Comparison of ENCODE assay signal across 14 cellular contexts in genomic region chrX:39643533-39643932, GRCh38.
DNase-seq lines count a peak whose midpoint lies in the region; ATAC-seq lines count a peak whose summit lies in the region.
"Had no signal": no experiment of that assay in that cellular context is flagged by ENCODE, and none has a peak within 500 bp of the region (broad histone marks: within the 10 kb centered on the region; RNA-seq: fewer than 3 reads in every experiment).

No MANE protein-coding gene starts in this region.

- H3K4me3 Mint-ChIP-seq in activated naive CD8-positive, alpha-beta T cell treated with anti-CD3 and anti-CD28 coated beads, Interleukin-2, amount 50 U/mL, for 24 hours: no peak overlapping the region
- no peak overlapping the region for H3K4me3 Mint-ChIP-seq in activated naive CD8-positive, alpha-beta T cell treated with anti-CD3 and anti-CD28 coated beads for 36 hours
- H3K4me3 Mint-ChIP-seq in activated T-helper 17 cell treated with anti-CD3 and anti-CD28 coated beads, Interleukin-2, amount 50 U/mL, for 72 hours: no peak overlapping the region
- H3K4me3 Mint-ChIP-seq in stimulated activated effector memory CD8-positive, alpha-beta T cell treated with anti-CD3 and anti-CD28 coated beads, Interleukin-12 subunit alpha, Interleukin-12 subunit beta, amount 100 ng/mL, for 72 hours: no peak overlapping the region
- H3K4me3 Mint-ChIP-seq: CD4-positive, alpha-beta memory T cell; IgD-negative memory B cell had no signal

- H3K36me3 Mint-ChIP-seq in activated naive CD8-positive, alpha-beta T cell treated with anti-CD3 and anti-CD28 coated beads, Interleukin-2, amount 50 U/mL, for 24 hours (ENCODE audit: low read depth): no peaks in the 10 kb centered on the region
- peaks cover 1% of the 10 kb centered on the region for H3K36me3 Mint-ChIP-seq in activated naive CD8-positive, alpha-beta T cell treated with anti-CD3 and anti-CD28 coated beads for 36 hours
- H3K36me3 Mint-ChIP-seq in activated T-helper 17 cell treated with anti-CD3 and anti-CD28 coated beads, Interleukin-2, amount 50 U/mL, for 72 hours (ENCODE audit: low read depth): no peaks in the 10 kb centered on the region
- H3K36me3 Mint-ChIP-seq in stimulated activated effector memory CD8-positive, alpha-beta T cell treated with anti-CD3 and anti-CD28 coated beads, Interleukin-12 subunit alpha, Interleukin-12 subunit beta, amount 100 ng/mL, for 72 hours: no peaks in the 10 kb centered on the region
- H3K36me3 Mint-ChIP-seq: CD4-positive, alpha-beta memory T cell had no signal

- H3K9me3 Mint-ChIP-seq in activated naive CD8-positive, alpha-beta T cell treated with anti-CD3 and anti-CD28 coated beads, Interleukin-2, amount 50 U/mL, for 24 hours: no peaks in the 10 kb centered on the region
- no peaks in the 10 kb centered on the region for H3K9me3 Mint-ChIP-seq in activated naive CD8-positive, alpha-beta T cell treated with anti-CD3 and anti-CD28 coated beads for 36 hours
- no peaks in the 10 kb centered on the region for H3K9me3 Mint-ChIP-seq in activated T-helper 17 cell treated with anti-CD3 and anti-CD28 coated beads, Interleukin-2, amount 50 U/mL, for 72 hours
- no peaks in the 10 kb centered on the region for H3K9me3 Mint-ChIP-seq in stimulated activated effector memory CD8-positive, alpha-beta T cell treated with anti-CD3 and anti-CD28 coated beads, Interleukin-12 subunit alpha, Interleukin-12 subunit beta, amount 100 ng/mL, for 72 hours

- peaks cover 38% of the 10 kb centered on the region for H3K4me1 Mint-ChIP-seq in activated naive CD8-positive, alpha-beta T cell treated with anti-CD3 and anti-CD28 coated beads, Interleukin-2, amount 50 U/mL, for 24 hours
- peaks cover 17% of the 10 kb centered on the region for H3K4me1 Mint-ChIP-seq in activated naive CD8-positive, alpha-beta T cell treated with anti-CD3 and anti-CD28 coated beads for 36 hours
- H3K4me1 Mint-ChIP-seq in activated T-helper 17 cell treated with anti-CD3 and anti-CD28 coated beads, Interleukin-2, amount 50 U/mL, for 72 hours: peaks cover 5% of the 10 kb centered on the region
- no peaks in the 10 kb centered on the region for H3K4me1 Mint-ChIP-seq in stimulated activated effector memory CD8-positive, alpha-beta T cell treated with anti-CD3 and anti-CD28 coated beads, Interleukin-12 subunit alpha, Interleukin-12 subunit beta, amount 100 ng/mL, for 72 hours
- H3K4me1 Mint-ChIP-seq: CD4-positive, alpha-beta memory T cell; IgD-negative memory B cell had no signal

- no peak for DNase-seq in activated naive CD8-positive, alpha-beta T cell treated with anti-CD3 and anti-CD28 coated beads, Interleukin-2, amount 50 U/mL, for 24 hours
- no peak for DNase-seq in activated naive CD8-positive, alpha-beta T cell treated with anti-CD3 and anti-CD28 coated beads for 36 hours
- DNase-seq in stimulated activated effector memory CD8-positive, alpha-beta T cell treated with anti-CD3 and anti-CD28 coated beads, Interleukin-12 subunit alpha, Interleukin-12 subunit beta, amount 100 ng/mL, for 72 hours (ENCODE audit: low spot score in 2 of 2): no peak
- DNase-seq in LoVo (ENCODE audit: low spot score) (no peak), SHP77 treated with DMSO at 0.1 percent for 48 hours (lab: John Stamatoyannopoulos, UW) (no peak)
- no peak for DNase-seq in stimulated activated CD4-positive, alpha-beta T cell treated with anti-CD3 and anti-CD28 coated beads, Interleukin-4, amount 100 ng/mL, for 24 hours
- DNase-seq: AML-193; CD4-positive, alpha-beta memory T cell; DMS153; DMS79; GDM1 had no signal

- H3K27me3 Mint-ChIP-seq in activated naive CD8-positive, alpha-beta T cell treated with anti-CD3 and anti-CD28 coated beads, Interleukin-2, amount 50 U/mL, for 24 hours: no peaks in the 10 kb centered on the region
- H3K27me3 Mint-ChIP-seq in activated naive CD8-positive, alpha-beta T cell treated with anti-CD3 and anti-CD28 coated beads for 36 hours: no peaks in the 10 kb centered on the region
- no peaks in the 10 kb centered on the region for H3K27me3 Mint-ChIP-seq in activated T-helper 17 cell treated with anti-CD3 and anti-CD28 coated beads, Interleukin-2, amount 50 U/mL, for 72 hours
- H3K27me3 Mint-ChIP-seq: CD4-positive, alpha-beta memory T cell had no signal

- H3K27ac Mint-ChIP-seq in activated naive CD8-positive, alpha-beta T cell treated with anti-CD3 and anti-CD28 coated beads, Interleukin-2, amount 50 U/mL, for 24 hours: peak overlapping the region; percentile 56
- no peak overlapping the region for H3K27ac Mint-ChIP-seq in activated naive CD8-positive, alpha-beta T cell treated with anti-CD3 and anti-CD28 coated beads for 36 hours
- H3K27ac Mint-ChIP-seq in activated T-helper 17 cell treated with anti-CD3 and anti-CD28 coated beads, Interleukin-2, amount 50 U/mL, for 72 hours: no peak overlapping the region
- H3K27ac Mint-ChIP-seq in stimulated activated effector memory CD8-positive, alpha-beta T cell treated with anti-CD3 and anti-CD28 coated beads, Interleukin-12 subunit alpha, Interleukin-12 subunit beta, amount 100 ng/mL, for 72 hours: no peak overlapping the region
- H3K27ac Mint-ChIP-seq: CD4-positive, alpha-beta memory T cell; IgD-negative memory B cell had no signal

- ATAC-seq in activated naive CD8-positive, alpha-beta T cell treated with anti-CD3 and anti-CD28 coated beads, Interleukin-2, amount 50 U/mL, for 24 hours: peak; percentile 88
- ATAC-seq in activated T-helper 17 cell treated with anti-CD3 and anti-CD28 coated beads, Interleukin-2, amount 50 U/mL, for 72 hours (replicated peaks): peak; percentile 91
- peak; percentile 66 for ATAC-seq in stimulated activated effector memory CD8-positive, alpha-beta T cell treated with anti-CD3 and anti-CD28 coated beads, Interleukin-12 subunit alpha, Interleukin-12 subunit beta, amount 100 ng/mL, for 72 hours
- ATAC-seq: HepG2 had no signal
